In genomic region chr5:43556857-43557593, GRCh38 we compare ENCODE assay signal across 1 cellular context.
TF ChIP-seq lines count a peak whose summit lies in the region.

TSS of gene PAIP1 (minus strand) at chr5:43557077. CDS start at chr5:43556846, 231 bp downstream.

TF ChIP-seq in HepG2, 621 proteins besides CTCF, POLR2A, EP300 and RAD21 (continued from another document and continues in another):
- TF ChIP-seq FOXO4 (CRISPR knock-in tag; conservative IDR thresholded peaks at IDR 0.05) (no peak), NRL (CRISPR knock-in tag; IDR thresholded peaks at IDR 0.05; ENCODE audit: borderline replicate concordance) (no peak), KMT2A (CRISPR knock-in tag; IDR thresholded peaks at IDR 0.05) (no peak), PPARG (CRISPR knock-in tag; conservative IDR thresholded peaks at IDR 0.05) (no peak), SMARCC2 (IDR thresholded peaks at IDR 0.05) (no peak), ZFX (CRISPR knock-in tag; IDR thresholded peaks at IDR 0.05; ENCODE audit: low read depth) (peak; percentile 62; the same call in 1 of the 2 replicates), MYPOP (CRISPR knock-in tag; IDR thresholded peaks at IDR 0.05) (peak; percentile 41; the same call in 1 of the 2 replicates), ZIK1 (CRISPR knock-in tag; IDR thresholded peaks at IDR 0.05; ENCODE audit: borderline replicate concordance, low read depth) (no peak), RNF219 (CRISPR knock-in tag; IDR thresholded peaks at IDR 0.05) (no peak), PRMT3 (CRISPR knock-in tag; IDR thresholded peaks at IDR 0.05; ENCODE audit: borderline replicate concordance, low read depth) (no peak), PRDM4 (CRISPR knock-in tag; IDR thresholded peaks at IDR 0.05; ENCODE audit: borderline replicate concordance) (no peak), ZMYM3 (CRISPR knock-in tag; IDR thresholded peaks at IDR 0.05) (no peak), RBAK (CRISPR knock-in tag; IDR thresholded peaks at IDR 0.05) (no peak), CBX1 (IDR thresholded peaks at IDR 0.05; ENCODE audit: low read depth) (no peak), ZNF597 (CRISPR knock-in tag; IDR thresholded peaks at IDR 0.05) (no peak), ZNF572 (CRISPR knock-in tag; IDR thresholded peaks at IDR 0.05) (no peak), RFXAP (CRISPR knock-in tag; IDR thresholded peaks at IDR 0.05; ENCODE audit: borderline replicate concordance) (peak; percentile 18; the same call in 1 of the 2 replicates), ZNF781 (CRISPR knock-in tag; IDR thresholded peaks at IDR 0.05; ENCODE audit: borderline replicate concordance, not compliant biosample characterization) (no peak), ZNF292 (CRISPR knock-in tag; IDR thresholded peaks at IDR 0.05; ENCODE audit: borderline replicate concordance, low read depth) (no peak), ZNF720 (CRISPR knock-in tag; IDR thresholded peaks at IDR 0.05) (no peak), MTF2 (CRISPR knock-in tag; IDR thresholded peaks at IDR 0.05; ENCODE audit: borderline replicate concordance) (no peak), TMF1 (CRISPR knock-in tag; IDR thresholded peaks at IDR 0.05; ENCODE audit: low read depth) (peak; percentile 72; the same call in 1 of the 2 replicates), ZNF780A (CRISPR knock-in tag; IDR thresholded peaks at IDR 0.05) (peak; percentile 44; the same call in 1 of the 2 replicates), ZBTB20 (CRISPR knock-in tag; IDR thresholded peaks at IDR 0.05; ENCODE audit: borderline replicate concordance, low read depth) (no peak), ZHX1 (CRISPR knock-in tag; IDR thresholded peaks at IDR 0.05; ENCODE audit: low read depth) (no peak), TFE3 (CRISPR knock-in tag; IDR thresholded peaks at IDR 0.05) (no peak), ZNF282 (IDR thresholded peaks at IDR 0.05; ENCODE audit: partially characterized antibody) (no peak), ZNF407 (CRISPR knock-in tag; IDR thresholded peaks at IDR 0.05; ENCODE audit: not compliant biosample characterization) (no peak), ZFP36L2 (CRISPR knock-in tag; IDR thresholded peaks at IDR 0.05) (no peak), ZBTB43 (CRISPR knock-in tag; conservative IDR thresholded peaks at IDR 0.05) (no peak), ZNF547 (CRISPR knock-in tag; IDR thresholded peaks at IDR 0.05) (0 out of 2 replicates have a peak, but pooled peaks have one; percentile 11), ZNF30 (CRISPR knock-in tag; IDR thresholded peaks at IDR 0.05) (no peak), E2F5 (CRISPR knock-in tag; conservative IDR thresholded peaks at IDR 0.05) (no peak; the same call in 1 of the 2 replicates)
